Comparison of ENCODE assay signal across 2 cellular contexts in genomic region chr18:51059969-51060368, GRCh38.
TF ChIP-seq lines count a peak whose summit lies in the region.

No MANE protein-coding gene starts in this region.

TF ChIP-seq in HepG2, 621 proteins besides CTCF, POLR2A, EP300 and RAD21:
- peak; percentile 68 to 89 for TF ChIP-seq MAFK (conservative IDR thresholded peaks at IDR 0.05 in 1 of 2, IDR thresholded peaks at IDR 0.05 in 1 of 2; ENCODE audit: low read length in 2 of 2)
- TF ChIP-seq MAFF (IDR thresholded peaks at IDR 0.05; ENCODE audit: low read depth, low read length): peak; percentile 77
- TF ChIP-seq NCOA5 (CRISPR knock-in tag; IDR thresholded peaks at IDR 0.05): no peak
- TF ChIP-seq ZNF83 (CRISPR knock-in tag; IDR thresholded peaks at IDR 0.05; ENCODE audit: borderline replicate concordance): no peak

TF ChIP-seq in K562, 482 proteins besides CTCF, POLR2A, EP300 and RAD21:
- TF ChIP-seq ELK1 (CRISPR knock-in tag; IDR thresholded peaks at IDR 0.05) (no peak), THRB (CRISPR knock-in tag; conservative IDR thresholded peaks at IDR 0.05) (no peak), ZNF316 (IDR thresholded peaks at IDR 0.05) (peak; percentile 48; the same call in 1 of the 2 replicates), CREB5 (CRISPR knock-in tag; IDR thresholded peaks at IDR 0.05) (no peak), PHF8 (IDR thresholded peaks at IDR 0.05; ENCODE audit: borderline replicate concordance, low read length) (no peak)
